Comparison of ENCODE assay signal across 31 cellular contexts in the genomic region with DNA sequence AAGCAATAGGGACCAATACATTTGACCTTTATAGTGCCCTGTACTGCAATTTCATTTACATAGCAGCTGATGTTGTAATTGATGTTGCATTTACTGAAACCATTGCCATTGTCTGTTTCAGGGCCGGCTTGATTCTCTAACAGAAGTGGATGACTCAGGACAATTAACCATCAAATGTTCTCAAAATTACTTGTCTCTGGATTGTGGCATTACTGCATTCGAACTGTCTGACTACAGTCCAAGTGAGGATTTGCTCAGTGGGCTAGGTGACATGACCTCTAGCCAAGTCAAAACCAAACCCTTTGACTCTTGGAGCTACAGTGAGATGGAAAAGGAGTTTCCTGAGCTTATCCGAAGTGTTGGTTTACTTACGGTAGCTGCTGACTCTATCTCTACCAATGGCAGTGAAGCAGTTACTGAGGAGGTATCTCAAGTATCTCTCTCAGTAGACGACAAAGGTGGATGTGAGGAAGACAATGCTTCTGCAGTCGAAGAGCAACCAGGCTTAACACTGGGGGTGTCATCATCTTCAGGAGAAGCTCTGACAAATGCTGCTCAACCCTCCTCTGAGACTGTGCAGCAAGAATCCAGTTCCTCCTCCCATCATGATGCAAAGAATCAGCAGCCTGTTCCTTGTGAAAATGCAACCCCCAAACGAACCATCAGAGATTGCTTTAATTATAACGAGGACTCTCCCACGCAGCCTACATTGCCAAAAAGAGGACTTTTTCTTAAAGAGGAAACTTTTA.
DNase-seq lines count a peak whose midpoint lies in the region; ATAC-seq, FAIRE-seq and TF ChIP-seq lines count a peak whose summit lies in the region.
"Had no signal": no experiment of that assay in that cellular context is flagged by ENCODE, and none has a peak within 500 bp of the region (broad histone marks: within the 10 kb centered on the region; RNA-seq: fewer than 3 reads in every experiment).

No MANE protein-coding gene starts in this region.

- no peaks in the 10 kb centered on the region for H3K36me3 Mint-ChIP-seq in neural progenitor cell
- H3K36me3 Mint-ChIP-seq: activated naive CD8-positive, alpha-beta T cell treated with anti-CD3 and anti-CD28 coated beads, Interleukin-2, amount 10 ng/mL, durations not matched to agents 7 days and 5 days; CD8-positive, alpha-beta memory T cell; T-cell had no signal

- H3F3A ChIP-seq in neural progenitor cell (ENCODE audit: low read depth) = no peaks in the 10 kb centered on the region

- H3K4me2 ChIP-seq in neural progenitor cell = no peak overlapping the region

- H3K4me1 Mint-ChIP-seq in neural progenitor cell = no peaks in the 10 kb centered on the region
- H3K4me1 Mint-ChIP-seq: CD8-positive, alpha-beta memory T cell; T-cell had no signal

- H3K27me3 ChIP-seq in neural progenitor cell = no peaks in the 10 kb centered on the region
- H3K27me3 ChIP-seq: foreskin keratinocyte, SJSA1, testis had no signal

- H3K27me3 Mint-ChIP-seq in neural progenitor cell (ENCODE audit: insufficient read depth, low read depth) = no peaks in the 10 kb centered on the region
- H3K27me3 Mint-ChIP-seq: activated naive CD8-positive, alpha-beta T cell treated with anti-CD3 and anti-CD28 coated beads, Interleukin-2, amount 10 ng/mL, durations not matched to agents 7 days and 5 days; CD8-positive, alpha-beta memory T cell; T-cell had no signal

- H4K20me1 ChIP-seq in neural progenitor cell (ENCODE audit: low read depth) = no peaks in the 10 kb centered on the region

- H3K4me1 ChIP-seq in neural progenitor cell = no peaks in the 10 kb centered on the region
- H3K4me1 ChIP-seq: foreskin keratinocyte, HAP-1, SJSA1 had no signal

- no peak overlapping the region for H3K9ac ChIP-seq in neural progenitor cell

- H2AFZ ChIP-seq in neural progenitor cell (replicated peaks) = peak overlapping the region; percentile 3

- H3K4me3 ChIP-seq in AG10803 (ENCODE audit: low read length) (no peak overlapping the region), choroid plexus epithelial cell (ENCODE audit: low read depth, low read length) (no peak overlapping the region), neural progenitor cell (no peak overlapping the region)
- H3K4me3 ChIP-seq: GM12878, HAP-1, SJSA1, testis had no signal

- no peak overlapping the region for H3K27ac ChIP-seq in neural progenitor cell
- H3K27ac ChIP-seq: foreskin keratinocyte, RWPE1, SJSA1, testis had no signal

- H3K79me2 ChIP-seq in neural progenitor cell (ENCODE audit: low read depth) = no peaks in the 10 kb centered on the region

- no peak for ATAC-seq in GM18858 (IDR thresholded peaks at IDR 0.05; ENCODE audit: unreplicated experiment)
- no peak for ATAC-seq in HG03097 (IDR thresholded peaks at IDR 0.05; ENCODE audit: low FRiP score, unreplicated experiment)
- ATAC-seq: esophagus mucosa, foreskin keratinocyte, GM12878, HepG2, T-cell had no signal

- H3K36me3 ChIP-seq in neural progenitor cell = no peaks in the 10 kb centered on the region
- H3K36me3 ChIP-seq: HAP-1, SJSA1 had no signal

- H3K27ac Mint-ChIP-seq in neural progenitor cell = no peak overlapping the region
- H3K27ac Mint-ChIP-seq: activated naive CD8-positive, alpha-beta T cell treated with anti-CD3 and anti-CD28 coated beads, Interleukin-2, amount 10 ng/mL, durations not matched to agents 7 days and 5 days; CD8-positive, alpha-beta memory T cell; nephron; T-cell had no signal

- DNase-seq in AG10803 (ENCODE audit: low read depth) = peak; percentile 34
- DNase-seq in H54 (ENCODE audit: insufficient read length, low spot score) = no peak
- DNase-seq in choroid plexus epithelial cell (ENCODE audit: low read depth) = peak; percentile 0
- DNase-seq in neural progenitor cell (ENCODE audit: low spot score) = no peak
- no peak for DNase-seq in NCI-H1930 (lab: John Stamatoyannopoulos, UW)
- DNase-seq: activated CD4-positive, alpha-beta T cell treated with anti-CD3 and anti-CD28 coated beads for 48 hours; activated CD8-positive, alpha-beta memory T cell treated with anti-CD3 and anti-CD28 coated beads for 24 hours; activated effector memory CD4-positive, alpha-beta T cell treated with anti-CD3 and anti-CD28 coated beads, Interleukin-2, amount 50 U/mL, for 16 hours; activated naive CD8-positive, alpha-beta T cell treated with anti-CD3 and anti-CD28 coated beads, Interleukin-2, amount 10 ng/mL, durations not matched to agents 7 days and 5 days; activated T-cell treated with anti-CD3 and anti-CD28 coated beads, Interleukin-2, amount 50 U/mL, for 1 hour; CD8-positive, alpha-beta memory T cell; central memory CD4-positive, alpha-beta T cell; DMS 273 treated with DMSO at 0.1 percent for 48 hours; foreskin keratinocyte; NCI-H1417 treated with DMSO at 0.1 percent for 48 hours; NCI-H2081; NCI-H446 treated with DMSO at 0.1 percent for 48 hours; small intestine; stimulated activated naive CD4-positive, alpha-beta T cell treated with Interleukin-2 at 50 U/mL for 16 hours; T-cell; testis had no signal

- no peaks in the 10 kb centered on the region for H3K9me3 ChIP-seq in neural progenitor cell (ENCODE audit: low read depth)
- H3K9me3 ChIP-seq: HAP-1, SJSA1, testis had no signal

- peak; percentile 41 for FAIRE-seq in H54 (lab: Jason Lieb, UNC)
- FAIRE-seq: GM12878, HepG2, small intestine, urothelium cell line had no signal

- no peak overlapping the region for H3K4me3 Mint-ChIP-seq in neural progenitor cell
- H3K4me3 Mint-ChIP-seq: activated naive CD8-positive, alpha-beta T cell treated with anti-CD3 and anti-CD28 coated beads, Interleukin-2, amount 10 ng/mL, durations not matched to agents 7 days and 5 days; CD8-positive, alpha-beta memory T cell; nephron; T-cell had no signal

- no peaks in the 10 kb centered on the region for H3K9me3 Mint-ChIP-seq in neural progenitor cell
- H3K9me3 Mint-ChIP-seq: activated naive CD8-positive, alpha-beta T cell treated with anti-CD3 and anti-CD28 coated beads, Interleukin-2, amount 10 ng/mL, durations not matched to agents 7 days and 5 days; nephron; T-cell had no signal

- no peak for TF ChIP-seq POLR2A in H54 (IDR thresholded peaks at IDR 0.05; ENCODE audit: low read depth, low read length)

- TF ChIP-seq CTCF in AG10803 (conservative IDR thresholded peaks at IDR 0.05; ENCODE audit: low read length) (no peak), choroid plexus epithelial cell (conservative IDR thresholded peaks at IDR 0.05; ENCODE audit: low read depth, low read length) (no peak), neural progenitor cell (IDR thresholded peaks at IDR 0.05) (no peak)

Comparison
In these comparisons a context has a peak if more than half of its experiments do, and no peak if none do; other contexts are left out.
1. DNase-seq: peak in AG10803 (single experiment) and choroid plexus epithelial cell (single experiment); none in H54 (single experiment), neural progenitor cell (single experiment) and NCI-H1930 (0 of 2).